In the genomic region with DNA sequence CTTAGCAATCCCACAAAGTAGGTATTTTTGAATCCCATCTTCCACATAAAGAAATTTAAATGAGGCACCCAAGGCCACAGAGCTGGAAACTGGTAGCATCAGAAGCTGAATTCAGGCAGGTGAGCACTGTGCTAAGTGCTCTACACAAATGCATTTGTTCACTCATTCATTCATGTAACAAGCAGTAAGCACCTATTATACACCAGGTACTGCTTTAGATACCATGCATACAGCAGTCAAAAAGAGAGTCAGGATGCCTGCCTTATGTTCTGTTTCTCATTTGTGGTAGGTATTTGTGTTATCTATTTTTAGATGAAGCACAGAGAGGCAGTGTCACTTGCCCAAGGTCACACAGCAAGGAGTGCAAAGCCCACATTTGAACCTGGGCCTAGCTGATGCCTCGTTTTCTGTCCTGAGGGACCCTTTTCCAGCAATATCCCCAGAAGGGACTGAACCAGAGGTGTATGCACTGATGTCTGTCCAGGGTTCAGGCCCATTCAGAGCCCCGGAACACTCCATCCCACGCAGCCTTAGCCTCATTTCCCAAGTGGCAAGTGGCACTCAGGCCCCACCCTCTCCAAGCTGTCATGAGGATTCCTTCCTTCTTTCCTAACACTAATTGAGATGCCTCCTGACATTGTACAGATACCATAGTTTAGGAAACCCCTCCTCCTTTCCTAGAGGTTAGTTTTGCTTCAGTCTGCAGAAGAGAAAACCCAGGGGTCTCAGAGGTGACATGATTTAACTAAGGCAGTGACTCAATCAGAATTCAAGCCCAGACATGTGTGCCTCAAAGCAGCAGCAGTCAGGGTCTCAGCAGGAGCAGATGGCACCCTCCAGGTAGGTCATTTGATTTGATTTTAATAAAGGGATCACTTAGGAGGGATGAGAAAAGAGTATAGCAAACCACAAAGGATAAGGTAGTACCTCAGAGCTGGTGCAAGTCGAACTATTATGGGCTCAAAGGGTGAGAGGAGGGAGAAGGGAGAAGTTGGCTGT, we compare ENCODE assay signal across 28 cellular contexts.
DNase-seq lines count a peak whose midpoint lies in the region; ATAC-seq, FAIRE-seq and TF ChIP-seq lines count a peak whose summit lies in the region.
"Had no signal": no experiment of that assay in that cellular context is flagged by ENCODE, and none has a peak within 500 bp of the region (broad histone marks: within the 10 kb centered on the region; RNA-seq: fewer than 3 reads in every experiment).

No MANE protein-coding gene starts in this region.

- TF ChIP-seq RAD21 in A549 (conservative IDR thresholded peaks at IDR 0.05 in 1 of 2, IDR thresholded peaks at IDR 0.05 in 1 of 2): no peak

- H3K9me3 ChIP-seq in A549 (peaks cover 3% of the 10 kb centered on the region; the same call in 1 of the 3 replicates), WERI-Rb-1 (ENCODE audit: severe bottlenecking) (no peaks in the 10 kb centered on the region)
- H3K9me3 ChIP-seq: BE2C, mucosa of descending colon, testis had no signal

- no peak for TF ChIP-seq POLR2A in A549 (IDR thresholded peaks at IDR 0.05; ENCODE audit: low read length)

- FAIRE-seq in A549 (lab: Jason Lieb, UNC): no peak
- FAIRE-seq: endothelial cell of umbilical vein, GM12892, urothelium cell line had no signal

- TF ChIP-seq EP300 in A549 (IDR thresholded peaks at IDR 0.05): no peak

- no peak overlapping the region for H3K4me3 ChIP-seq in A549
- H3K4me3 ChIP-seq in WERI-Rb-1 (ENCODE audit: low read depth, low read length): no peak overlapping the region
- H3K4me3 ChIP-seq: lung, mucosa of descending colon, testis had no signal

- no peak for ATAC-seq in A549
- no peak for ATAC-seq in HG03045 (IDR thresholded peaks at IDR 0.05; ENCODE audit: unreplicated experiment)
- no peak for ATAC-seq in GM19467 (IDR thresholded peaks at IDR 0.05; ENCODE audit: unreplicated experiment)
- ATAC-seq: CD8-positive, alpha-beta T cell; left cardiac atrium; mucosa of descending colon; natural killer cell treated with Interleukin-12 subunit alpha and Interleukin-12 subunit beta and Interleukin-15 and Interleukin-18, amount 100 ng/mL, for 72 hours had no signal

- DNase-seq in A549 (ENCODE audit: low read depth in 1 of 2, low spot score in 1 of 2): no peak
- peak in 2 of 3 experiments; percentile 66 to 87 for DNase-seq in NCI-H1417 (lab: John Stamatoyannopoulos, UW)
- DNase-seq in WERI-Rb-1: peak; percentile 48
- peak; percentile 69 for DNase-seq in islet precursor cell
- no peak for DNase-seq in stimulated activated CD4-positive, alpha-beta T cell treated with anti-CD3 and anti-CD28 coated beads, Interleukin-4, amount 100 ng/mL, for 24 hours
- DNase-seq: activated CD4-positive, alpha-beta memory T cell treated with anti-CD3 and anti-CD28 coated beads for 36 hours; activated CD4-positive, alpha-beta T cell treated with anti-CD3 and anti-CD28 coated beads for 1 hour; activated naive CD4-positive, alpha-beta T cell treated with Interleukin-2 at 50 U/mL for 16 hours; BE2C; CD8-positive, alpha-beta T cell; DMS153; hippocampal formation; Karpas-422; left cardiac atrium; mucosa of descending colon; NCI-H146; NCI-H510A treated with DMSO at 0.1 percent for 48 hours; Right ventricle myocardium superior; stimulated activated naive CD4-positive, alpha-beta T cell treated with Interleukin-2 at 50 U/mL for 16 hours; testis had no signal

- no peak overlapping the region for H3K4me2 ChIP-seq in A549

- no peaks in the 10 kb centered on the region for H3K36me3 ChIP-seq in WERI-Rb-1
- H3K36me3 ChIP-seq: BE2C had no signal

- H3K27me3 ChIP-seq in WERI-Rb-1 (ENCODE audit: insufficient read depth, low read depth, severe bottlenecking): no peaks in the 10 kb centered on the region
- H3K27me3 ChIP-seq: BE2C, testis had no signal

- TF ChIP-seq CTCF in A549 (IDR thresholded peaks at IDR 0.05): no peak
- TF ChIP-seq CTCF in WERI-Rb-1 (IDR thresholded peaks at IDR 0.05; ENCODE audit: low read depth, low read length): no peak

- peaks cover 20% of the 10 kb centered on the region for H3K4me1 ChIP-seq in A549
- H3K4me1 ChIP-seq: BE2C had no signal

- CTCF ChIA-PET in A549 (lab: Yijun Ruan, JAX): interaction anchor here (0.9 to 3.9 kb wide), 6 partner anchors 16 to 338 kb away, joined by 3 to 13 read pairs (median 6); no protein-coding TSS in a partner anchor

- POLR2A ChIA-PET in A549 (lab: Yijun Ruan, JAX): no interaction called here

- WGBS in A549 (ENCODE audit: missing lambda C conversion rate): 48% methylated on average over 4 of the region's 4 CpGs

- no peak overlapping the region for H3K27ac ChIP-seq in A549
- peak overlapping the region; percentile 67 for H3K27ac ChIP-seq in WERI-Rb-1
- H3K27ac ChIP-seq: HL-60, testis had no signal

TF ChIP-seq in A549, 52 proteins besides CTCF, POLR2A, EP300 and RAD21:
- peak; percentile 83 for TF ChIP-seq ZFP36 (IDR thresholded peaks at IDR 0.05; ENCODE audit: borderline replicate concordance, partially characterized antibody)
- no peak for TF ChIP-seq RFX5 (IDR thresholded peaks at IDR 0.05)
TF ChIP-seq in A549: peak in this region for 1.

Comparison
In these comparisons a context has a peak if more than half of its experiments do, and no peak if none do; other contexts are left out.
1. DNase-seq: peak in NCI-H1417 (2 of 3), WERI-Rb-1 (single experiment) and islet precursor cell (single experiment); none in A549 (0 of 2) and stimulated activated CD4-positive, alpha-beta T cell treated with anti-CD3 and anti-CD28 coated beads, Interleukin-4, amount 100 ng/mL, for 24 hours (single experiment).